In genomic region chr7:151875862-151876111, GRCh38 we compare ENCODE assay signal across 8 cellular contexts. TPM values are rescaled to one million over a fixed set of nuclear protein-coding genes. Genes with fewer than 3 reads are reported as not detected.
A peak's percentile ranks its signal among the peaks of the same experiment; 100 is the strongest.
DNase-seq lines count a peak whose midpoint lies in the region; ATAC-seq and TF ChIP-seq lines count a peak whose summit lies in the region.

No MANE protein-coding gene starts in this region.

- TF ChIP-seq CTCF in MM.1S (IDR thresholded peaks at IDR 0.05; ENCODE audit: low read length) (no peak), foreskin keratinocyte (conservative IDR thresholded peaks at IDR 0.05) (no peak)

- H3K4me1 Mint-ChIP-seq in CD4-positive, CD25-positive, alpha-beta regulatory T cell: peaks cover 0 to 37% (median 20%) of the 10 kb centered on the region in 4 donors
- H3K4me1 Mint-ChIP-seq in effector memory CD8-positive, alpha-beta T cell (ENCODE audit: low read depth in 2 of 2): peaks cover 23 to 35% of the 10 kb centered on the region in 2 donors
- peaks cover 24 to 33% (median 25%) of the 10 kb centered on the region in 3 donors for H3K4me1 Mint-ChIP-seq in naive B cell

- H3K9me3 Mint-ChIP-seq in CD4-positive, CD25-positive, alpha-beta regulatory T cell: no peaks in the 10 kb centered on the region
- H3K9me3 Mint-ChIP-seq in effector memory CD8-positive, alpha-beta T cell: no peaks in the 10 kb centered on the region
- no peaks in the 10 kb centered on the region for H3K9me3 Mint-ChIP-seq in naive B cell

- no peaks in the 10 kb centered on the region for H3K9me3 ChIP-seq in CD4-positive, CD25-positive, alpha-beta regulatory T cell (ENCODE audit: control insufficient read depth in 2 of 2, low read length in 2 of 2)
- no peaks in the 10 kb centered on the region for H3K9me3 ChIP-seq in MM.1S (replicated peaks; ENCODE audit: insufficient read depth, low read length)

- H3K4me3 Mint-ChIP-seq in CD4-positive, CD25-positive, alpha-beta regulatory T cell: peak overlapping the region; percentile 96 to 100 (median 98)
- H3K4me3 Mint-ChIP-seq in effector memory CD8-positive, alpha-beta T cell: peak overlapping the region; percentile 96 to 97
- peak overlapping the region; percentile 95 to 99 (median 98) for H3K4me3 Mint-ChIP-seq in naive B cell

- H3K27ac Mint-ChIP-seq in CD4-positive, CD25-positive, alpha-beta regulatory T cell: peak overlapping the region; percentile 38 to 91 (median 86)
- H3K27ac Mint-ChIP-seq in effector memory CD8-positive, alpha-beta T cell: peak overlapping the region in 1 of 2 donors; percentile 94
- H3K27ac Mint-ChIP-seq in naive B cell: peak overlapping the region; percentile 51 to 98 (median 91)

- peak overlapping the region; percentile 75 for H3K27ac ChIP-seq in CD4-positive, CD25-positive, alpha-beta regulatory T cell (ENCODE audit: insufficient read depth, low read length, poor library complexity, severe bottlenecking)
- H3K27ac ChIP-seq in MM.1S (ENCODE audit: low read length) (no peak overlapping the region), foreskin keratinocyte (no peak overlapping the region)

- H3K36me3 Mint-ChIP-seq in CD4-positive, CD25-positive, alpha-beta regulatory T cell: no peaks in the 10 kb centered on the region
- H3K36me3 Mint-ChIP-seq in effector memory CD8-positive, alpha-beta T cell (ENCODE audit: insufficient read depth): peaks cover 17% of the 10 kb centered on the region
- no peaks in the 10 kb centered on the region for H3K36me3 Mint-ChIP-seq in naive B cell

- no peak for ATAC-seq in CD4-positive, CD25-positive, alpha-beta regulatory T cell (ENCODE audit: low read depth in 2 of 2)
- peak; percentile 44 for ATAC-seq in effector memory CD8-positive, alpha-beta T cell (replicated peaks)
- ATAC-seq in naive B cell (ENCODE audit: low read depth in 2 of 2) (peak; percentile 34 to 35), HG02571 (IDR thresholded peaks at IDR 0.05; ENCODE audit: unreplicated experiment) (no peak), foreskin keratinocyte (no peak)

- H3K4me3 ChIP-seq in CD4-positive, CD25-positive, alpha-beta regulatory T cell (ENCODE audit: low read depth, low read length): no peak overlapping the region
- H3K4me3 ChIP-seq in MM.1S (ENCODE audit: low read length): peak overlapping the region; percentile 43

- H3K4me2 ChIP-seq in MM.1S (ENCODE audit: low read depth, low read length): peak overlapping the region; percentile 98

- H3K36me3 ChIP-seq in CD4-positive, CD25-positive, alpha-beta regulatory T cell (ENCODE audit: control insufficient read depth, insufficient read depth, low read length): no peaks in the 10 kb centered on the region
- no peaks in the 10 kb centered on the region for H3K36me3 ChIP-seq in MM.1S (replicated peaks; ENCODE audit: insufficient read depth, low read length)

- no peaks in the 10 kb centered on the region for H3F3A ChIP-seq in MM.1S (ENCODE audit: insufficient read depth, low read length)

- no peaks in the 10 kb centered on the region for H4K20me1 ChIP-seq in MM.1S (ENCODE audit: insufficient read depth, low read length)

- H3K9me2 ChIP-seq in MM.1S (replicated peaks; ENCODE audit: insufficient read depth, low read length): no peaks in the 10 kb centered on the region

- DNase-seq in CD4-positive, CD25-positive, alpha-beta regulatory T cell: no peak
- DNase-seq in MM.1S (no peak), naive B cell (no peak), foreskin keratinocyte (no peak), NCI-H446 treated with DMSO at 0.1 percent for 48 hours (lab: John Stamatoyannopoulos, UW) (no peak)
- no peak for DNase-seq in effector memory CD8-positive, alpha-beta T cell
- no peak for DNase-seq in stimulated activated CD4-positive, alpha-beta T cell treated with anti-CD3 and anti-CD28 coated beads, Interleukin-2, amount 100 ng/mL, for 24 hours

- no peak overlapping the region for H2AFZ ChIP-seq in MM.1S (ENCODE audit: low read length)

- H3K27me3 ChIP-seq in CD4-positive, CD25-positive, alpha-beta regulatory T cell (ENCODE audit: control insufficient read depth, insufficient read depth, low read length): no peaks in the 10 kb centered on the region
- H3K27me3 ChIP-seq in MM.1S (replicated peaks; ENCODE audit: insufficient read depth, low read length) (peaks cover 43% of the 10 kb centered on the region), foreskin keratinocyte (peaks cover 65% of the 10 kb centered on the region)

- H3K4me1 ChIP-seq in CD4-positive, CD25-positive, alpha-beta regulatory T cell (ENCODE audit: control insufficient read depth, insufficient read depth, low read length, poor library complexity, severe bottlenecking): peaks cover 19% of the 10 kb centered on the region
- H3K4me1 ChIP-seq in MM.1S (ENCODE audit: low read length) (no peaks in the 10 kb centered on the region), foreskin keratinocyte (no peaks in the 10 kb centered on the region)

- no peak overlapping the region for H3K9ac ChIP-seq in MM.1S (ENCODE audit: low read length)

- H3K27me3 Mint-ChIP-seq in CD4-positive, CD25-positive, alpha-beta regulatory T cell: peaks cover 5% of the 10 kb centered on the region
- H3K27me3 Mint-ChIP-seq in effector memory CD8-positive, alpha-beta T cell: no peaks in the 10 kb centered on the region
- H3K27me3 Mint-ChIP-seq in naive B cell: no peaks in the 10 kb centered on the region

- H3K79me2 ChIP-seq in MM.1S (ENCODE audit: low read length): no peaks in the 10 kb centered on the region

RNA-seq across cellular contexts. Expression of gene PRKAG2, which starts 1.1 kb away (rescaled TPM):
- total RNA-seq in CD4-positive, CD25-positive, alpha-beta regulatory T cell: 43.0 TPM
- 10 to 100 TPM; 19.9 to 26.2 (median 25.9) TPM for polyA plus RNA-seq in CD4-positive, CD25-positive, alpha-beta regulatory T cell
- 10 to 100 TPM; 16.2 to 25.4 (median 20.0) TPM for polyA plus RNA-seq in naive B cell (ENCODE audit: low read depth in 6 of 6)
- 27.1 and 31.6 TPM in 2 replicates for total RNA-seq in foreskin keratinocyte
- polyA plus RNA-seq in foreskin keratinocyte: 18.4 and 22.3 TPM in 2 replicates

Comparison
In these comparisons a context has a peak if more than half of its experiments do, and no peak if none do; other contexts are left out.
1. ATAC-seq: peak in effector memory CD8-positive, alpha-beta T cell (single experiment) and naive B cell (2 of 2); none in CD4-positive, CD25-positive, alpha-beta regulatory T cell (0 of 2), HG02571 (single experiment) and foreskin keratinocyte (single experiment).
2. Peak in every context shown above with its lines, with median percentiles within 50 percentile points of each other: H3K4me3 Mint-ChIP-seq.